ENCODE assay signal across 20 cellular contexts in the genomic region with DNA sequence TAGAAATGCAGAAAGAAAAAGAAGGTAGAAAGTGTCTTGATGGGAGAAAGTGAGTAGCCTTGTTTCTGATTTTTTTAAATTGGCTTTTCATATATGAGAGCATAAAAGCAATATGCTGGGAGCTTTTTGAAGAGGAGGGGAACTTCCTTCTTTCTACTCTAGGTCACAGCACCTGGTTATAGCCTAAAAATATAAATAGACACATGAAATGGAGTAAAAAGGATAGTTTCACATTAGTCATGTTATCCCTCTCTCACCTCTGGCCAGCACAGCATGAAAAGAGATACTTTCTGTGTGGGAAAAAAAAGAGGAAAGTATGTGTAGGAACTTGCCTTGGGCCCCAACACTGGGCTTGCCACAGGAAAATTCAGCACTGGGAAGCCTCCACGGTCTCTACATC.
DNase-seq lines count a peak whose midpoint lies in the region; ATAC-seq and TF ChIP-seq lines count a peak whose summit lies in the region.
"Had no signal": no experiment of that assay in that cellular context is flagged by ENCODE, and none has a peak within 500 bp of the region (broad histone marks: within the 10 kb centered on the region; RNA-seq: fewer than 3 reads in every experiment).

No MANE protein-coding gene starts in this region.

- intact Hi-C loops in esophagus squamous epithelium (cut with DNase I), result no loop called here

- no peak overlapping the region for H3K4me3 Mint-ChIP-seq in nephron progenitor cell
- H3K4me3 Mint-ChIP-seq: CD4-positive, alpha-beta memory T cell had no signal

- no peak overlapping the region for H3K4me3 ChIP-seq in esophagus squamous epithelium
- H3K4me3 ChIP-seq: SJSA1 had no signal

- TF ChIP-seq POLR2A in esophagus squamous epithelium (IDR thresholded peaks at IDR 0.05), result no peak

- TF ChIP-seq CTCF in esophagus squamous epithelium (IDR thresholded peaks at IDR 0.05), result no peak
- no peak for TF ChIP-seq CTCF in nephron progenitor cell (IDR thresholded peaks at IDR 0.05)

- no peaks in the 10 kb centered on the region for H3K4me1 Mint-ChIP-seq in nephron progenitor cell
- H3K4me1 Mint-ChIP-seq: CD4-positive, alpha-beta memory T cell had no signal

- no peaks in the 10 kb centered on the region for H3K27me3 ChIP-seq in esophagus squamous epithelium
- H3K27me3 ChIP-seq: BE2C, SJSA1 had no signal

- WGBS in esophagus squamous epithelium, 2 donors, result 15 to 67% methylated on average over 1 of the region's 1 CpG

- no peaks in the 10 kb centered on the region for H3K36me3 Mint-ChIP-seq in nephron progenitor cell (ENCODE audit: low read depth)
- H3K36me3 Mint-ChIP-seq: CD4-positive, alpha-beta memory T cell had no signal

- no peaks in the 10 kb centered on the region for H3K36me3 ChIP-seq in esophagus squamous epithelium
- H3K36me3 ChIP-seq: BE2C, SJSA1 had no signal

- H3K27ac Mint-ChIP-seq in nephron progenitor cell, result no peak overlapping the region
- H3K27ac Mint-ChIP-seq: CD4-positive, alpha-beta memory T cell; IgD-negative memory B cell had no signal

- ATAC-seq in GM18909 (IDR thresholded peaks at IDR 0.05; ENCODE audit: poor library complexity, unreplicated experiment), result peak; percentile 48
- peak; percentile 85 for ATAC-seq in HG02610 (IDR thresholded peaks at IDR 0.05; ENCODE audit: unreplicated experiment)
- ATAC-seq in HG03159 (IDR thresholded peaks at IDR 0.05; ENCODE audit: unreplicated experiment), result peak; percentile 71

- no peaks in the 10 kb centered on the region for H3K9me3 ChIP-seq in esophagus squamous epithelium
- H3K9me3 ChIP-seq: BE2C, SJSA1 had no signal

- H3K27ac ChIP-seq in epithelial cell of prostate (peak overlapping the region; percentile 21), esophagus squamous epithelium (no peak overlapping the region)
- H3K27ac ChIP-seq: SJSA1 had no signal

- no peaks in the 10 kb centered on the region for H3K4me1 ChIP-seq in esophagus squamous epithelium
- H3K4me1 ChIP-seq: BE2C, SJSA1 had no signal

- H3K9me3 Mint-ChIP-seq in nephron progenitor cell, result peaks cover 22% of the 10 kb centered on the region

- no peaks in the 10 kb centered on the region for H3K27me3 Mint-ChIP-seq in nephron progenitor cell (ENCODE audit: low read depth, poor library complexity)
- H3K27me3 Mint-ChIP-seq: CD4-positive, alpha-beta memory T cell; IgD-negative memory B cell had no signal

- DNase-seq in epithelial cell of prostate (ENCODE audit: low read depth, low spot score), result no peak
- no peak for DNase-seq in esophagus squamous epithelium (lab: John Stamatoyannopoulos, UW)
- DNase-seq in SKM-1 treated with dmso at 0.1 percent for 144 hours (lab: John Stamatoyannopoulos, UW; ENCODE audit: unreplicated experiment), result no peak
- DNase-seq in nephron progenitor cell, result no peak
- DNase-seq: BE2C; CD4-positive, alpha-beta memory T cell; DND-41; GF-D8; MV-4-11; NCI-H1436; NCI-H2081; NCI-H226; NCI-H526 treated with DMSO at 0.1 percent for 48 hours; OCI-M1; T-helper 9 cell had no signal
